Comparison of ENCODE assay signal across 8 cellular contexts in the genomic region with DNA sequence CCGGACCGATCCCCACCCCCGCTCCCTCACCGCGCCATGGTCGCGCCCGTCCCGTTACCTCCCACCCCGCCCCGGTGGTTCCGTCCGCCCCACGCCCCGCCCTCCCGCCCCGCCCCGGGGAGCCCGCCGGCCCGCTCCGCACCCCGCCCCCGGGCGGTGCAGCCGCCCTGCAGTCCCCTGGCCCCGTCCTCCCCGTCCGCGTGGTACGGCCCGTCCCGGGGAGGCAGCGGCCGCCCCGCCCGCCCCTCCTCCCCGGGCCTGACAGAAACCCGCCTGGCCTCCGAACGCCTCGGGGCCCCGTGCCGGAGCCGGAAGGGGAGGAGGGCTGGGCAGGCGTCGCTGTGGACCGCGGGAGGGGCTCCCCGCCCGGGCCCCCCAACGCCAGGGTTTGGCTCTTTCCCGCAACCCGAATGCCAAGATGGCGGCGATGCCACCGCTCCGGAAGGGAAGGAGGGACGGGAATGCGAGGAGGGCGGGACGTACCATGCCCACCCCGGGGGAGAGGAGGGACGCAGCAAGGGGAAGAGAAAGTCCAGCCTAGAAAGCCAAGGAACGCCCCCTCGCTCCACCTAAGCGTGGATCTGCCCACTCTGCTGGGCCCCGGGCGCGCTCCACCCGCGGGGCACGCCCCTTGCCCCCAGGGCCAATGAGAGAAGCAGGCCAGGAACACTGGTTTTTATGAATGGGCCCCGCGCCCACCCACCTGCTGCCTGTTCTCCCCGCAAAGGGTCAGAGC. TPM values are rescaled to one million over a fixed set of nuclear protein-coding genes. Genes with fewer than 3 reads are reported as not detected.
DNase-seq lines count a peak whose midpoint lies in the region; ATAC-seq and TF ChIP-seq lines count a peak whose summit lies in the region.

Gene PIP4K2B, minus strand, starts transcription at position 56 of the 736 bp plus-strand sequence. CDS start 132 bp downstream, outside the sequence.

- peak within 1 kb of the TSS; percentile 97 for H3K27ac ChIP-seq in angular gyrus (ENCODE audit: low read depth, low read length)
- peak within 1 kb of the TSS; percentile 99 for H3K27ac ChIP-seq in prostate gland

- peaks cover 0 to 13% of the 10 kb centered on the region in 2 donors for H3K36me3 ChIP-seq in prostate gland

- DNase-seq in NCI-H187 treated with DMSO at 0.1 percent for 48 hours (lab: John Stamatoyannopoulos, UW) (peak; percentile 86), T-helper 2 cell (peak; percentile 68 to 91 (median 75)), left ventricle myocardium superior (peak; percentile 97), prostate gland (ENCODE audit: low spot score) (peak; percentile 94), ureter (ENCODE audit: low spot score) (peak; percentile 96)

- no peaks in the 10 kb centered on the region for H3K27me3 ChIP-seq in prostate gland (replicated peaks; ENCODE audit: insufficient read depth)

- H3K4me1 ChIP-seq in prostate gland (replicated peaks) = peaks cover 11% of the 10 kb centered on the region

- ATAC-seq in GM18502 (IDR thresholded peaks at IDR 0.05; ENCODE audit: poor library complexity, unreplicated experiment) = peak; percentile 74
- ATAC-seq in HG02943 (IDR thresholded peaks at IDR 0.05; ENCODE audit: low read depth, unreplicated experiment) = peak; percentile 75
- ATAC-seq in left ventricle myocardium superior = peak; percentile 95

- peak within 1 kb of the TSS; percentile 87 to 88 for H3K4me3 ChIP-seq in prostate gland

- under 1% methylated on average over 23 of the region's 76 CpGs for WGBS in prostate gland

- no peaks in the 10 kb centered on the region for H3K9me3 ChIP-seq in prostate gland

- intact Hi-C loops in left ventricle myocardium superior (cut with micrococcal nuclease) = no loop called here
- intact Hi-C loops in prostate gland (cut with DNase I) = loop anchor here (5.0 kb wide), 1 partner anchor 47 kb away; the partner anchor contains the start of gene PSMB3

- no peak for TF ChIP-seq CTCF in prostate gland (IDR thresholded peaks at IDR 0.05)

- no peak for TF ChIP-seq POLR2A in prostate gland (IDR thresholded peaks at IDR 0.05)

RNA-seq across cellular contexts. Expression of gene PIP4K2B, which starts in this region (rescaled TPM):
- total RNA-seq in left ventricle myocardium superior (42.3 TPM), prostate gland (10 to 100 TPM; 46.2 to 65.2 TPM), ureter (44.7 TPM)

Comparison
In these comparisons a context has a peak if more than half of its experiments do, and no peak if none do; other contexts are left out.
1. Peak in every context shown above with its lines: DNase-seq, ATAC-seq, H3K4me3 ChIP-seq and H3K27ac ChIP-seq.